Comparison of ENCODE assay signal across 15 cellular contexts in genomic region chr1:10773851-10774614, GRCh38. TPM values are rescaled to one million over a fixed set of nuclear protein-coding genes. Genes with fewer than 3 reads are reported as not detected.
DNase-seq lines count a peak whose midpoint lies in the region; ATAC-seq and TF ChIP-seq lines count a peak whose summit lies in the region.
"Had no signal": no experiment of that assay in that cellular context is flagged by ENCODE, and none has a peak within 500 bp of the region (broad histone marks: within the 10 kb centered on the region; RNA-seq: fewer than 3 reads in every experiment).

No MANE protein-coding gene starts in this region.

- H2BK12ac ChIP-seq in neuronal stem cell (ENCODE audit: low read length), result no peak overlapping the region

- H3K79me2 ChIP-seq in mammary epithelial cell (ENCODE audit: insufficient read depth, low read length), result peaks cover 14% of the 10 kb centered on the region

- no peak overlapping the region for H2AFZ ChIP-seq in mammary epithelial cell (ENCODE audit: low read depth, low read length)
- no peak overlapping the region for H2AFZ ChIP-seq in neuronal stem cell (ENCODE audit: low read length)

- DNase-seq in breast epithelium (ENCODE audit: low spot score in 2 of 2) (no peak), mammary epithelial cell (no peak), left ventricle myocardium inferior (peak; percentile 19), neuronal stem cell (ENCODE audit: low spot score) (no peak), suprapubic skin (ENCODE audit: low spot score in 2 of 2) (no peak), testis (no peak), ovary (no peak)
- DNase-seq: DMS53; NCI-H1092 treated with DMSO at 0.1 percent for 48 hours; NCI-H1694; NCI-H2107; NCI-H226; NK-92 treated with Interleukin-12 subunit alpha and Interleukin-12 subunit beta, amount 100 ng/mL, for 24 hours had no signal

- H3K18ac ChIP-seq in neuronal stem cell (ENCODE audit: low read length), result no peak overlapping the region

- intact Hi-C loops in breast epithelium (cut with DNase I; ENCODE audit: low total_unique reads) (loop anchor here (5.0 kb wide), 1 partner anchor 687 kb away; no protein-coding TSS in a partner anchor), mammary epithelial cell (cut with micrococcal nuclease) (no loop called here), left ventricle myocardium inferior (cut with micrococcal nuclease) (no loop called here), testis (cut with DNase I; ENCODE audit: low total_unique reads) (no loop called here), ovary (cut with DNase I) (no loop called here)

- no peak overlapping the region for H2AK5ac ChIP-seq in neuronal stem cell (ENCODE audit: low read depth, low read length)

- H3K9ac ChIP-seq in mammary epithelial cell (ENCODE audit: insufficient read depth, low read length), result no peak overlapping the region
- no peak overlapping the region for H3K9ac ChIP-seq in neuronal stem cell (ENCODE audit: low read depth, low read length, poor library complexity)
- H3K9ac ChIP-seq: KMS-11 had no signal

- ATAC-seq in GM21825 (IDR thresholded peaks at IDR 0.05; ENCODE audit: unreplicated experiment), result no peak

- peaks cover 0 to 12% of the 10 kb centered on the region in 2 donors for H3K4me1 ChIP-seq in breast epithelium
- peaks cover 12% of the 10 kb centered on the region for H3K4me1 ChIP-seq in mammary epithelial cell (ENCODE audit: insufficient read depth, low read length)
- peaks cover 73% of the 10 kb centered on the region for H3K4me1 ChIP-seq in left ventricle myocardium inferior
- peaks cover 0 to 8% of the 10 kb centered on the region in 2 donors for H3K4me1 ChIP-seq in neuronal stem cell (ENCODE audit: control insufficient read depth in 2 of 2, insufficient read depth in 1 of 2, low read depth in 1 of 2, low read length in 2 of 2)
- H3K4me1 ChIP-seq in suprapubic skin, result peaks cover 92% of the 10 kb centered on the region
- peaks cover 7% of the 10 kb centered on the region for H3K4me1 ChIP-seq in testis
- no peaks in the 10 kb centered on the region for H3K4me1 ChIP-seq in ovary (ENCODE audit: insufficient read depth)

- peaks cover 2% of the 10 kb centered on the region for H3K79me1 ChIP-seq in neuronal stem cell (ENCODE audit: low read depth, low read length)

- peak overlapping the region; percentile 92 to 95 for H3K27ac ChIP-seq in breast epithelium
- no peak overlapping the region for H3K27ac ChIP-seq in mammary epithelial cell (ENCODE audit: insufficient read depth, low read depth, low read length)
- peak overlapping the region; percentile 69 for H3K27ac ChIP-seq in left ventricle myocardium inferior (replicated peaks)
- H3K27ac ChIP-seq in neuronal stem cell (replicated peaks; ENCODE audit: low read length), result no peak overlapping the region
- H3K27ac ChIP-seq in suprapubic skin, result peak overlapping the region; percentile 87
- H3K27ac ChIP-seq in testis, result no peak overlapping the region
- H3K27ac ChIP-seq in ovary, result no peak overlapping the region
- H3K27ac ChIP-seq: KMS-11 had no signal

- no peak overlapping the region for H3K4ac ChIP-seq in neuronal stem cell (ENCODE audit: low read length)

- no peak overlapping the region for H2BK5ac ChIP-seq in neuronal stem cell (ENCODE audit: low read length)

- 95% methylated on average over 17 of the region's 17 CpGs for WGBS in mammary epithelial cell (ENCODE audit: low coverage, missing lambda C conversion rate)
- no CpG with 5 or more reads among the region's 17 CpGs for WGBS in neuronal stem cell (ENCODE audit: extremely low coverage in 2 of 2, insufficient read length in 2 of 2, insufficient replicate concordance in 1 of 2), 2 donors
- 62% methylated on average over 14 of the region's 17 CpGs for WGBS in suprapubic skin
- 59 to 65% methylated on average over 17 of the region's 17 CpGs for WGBS in testis, 2 donors
- 57 to 72% (median 64%) methylated on average over 17 of the region's 17 CpGs for WGBS in ovary, 3 donors

- H3K27me3 ChIP-seq in breast epithelium (no peaks in the 10 kb centered on the region), mammary epithelial cell (ENCODE audit: insufficient read depth, low read length) (no peaks in the 10 kb centered on the region), left ventricle myocardium inferior (ENCODE audit: low read depth) (no peaks in the 10 kb centered on the region), neuronal stem cell (ENCODE audit: control insufficient read depth in 3 of 3, insufficient read depth in 3 of 3, low read depth in 1 of 3, low read length in 3 of 3) (peaks cover 0 to 46% (median 0%) of the 10 kb centered on the region in 3 experiments), suprapubic skin (peaks cover 6% of the 10 kb centered on the region), testis (no peaks in the 10 kb centered on the region), ovary (no peaks in the 10 kb centered on the region)

- no peaks in the 10 kb centered on the region for H3K9me3 ChIP-seq in breast epithelium
- H3K9me3 ChIP-seq in mammary epithelial cell (replicated peaks; ENCODE audit: insufficient read depth, low read length), result no peaks in the 10 kb centered on the region
- H3K9me3 ChIP-seq in left ventricle myocardium inferior (replicated peaks), result no peaks in the 10 kb centered on the region
- no peaks in the 10 kb centered on the region for H3K9me3 ChIP-seq in neuronal stem cell (replicated peaks in 1 of 2; ENCODE audit: control insufficient read depth in 2 of 2, insufficient read depth in 1 of 2, low read depth in 1 of 2, low read length in 2 of 2)
- no peaks in the 10 kb centered on the region for H3K9me3 ChIP-seq in suprapubic skin
- H3K9me3 ChIP-seq in testis, result no peaks in the 10 kb centered on the region
- H3K9me3 ChIP-seq in ovary, result no peaks in the 10 kb centered on the region

- TF ChIP-seq EP300 in suprapubic skin (IDR thresholded peaks at IDR 0.05) (no peak), ovary (IDR thresholded peaks at IDR 0.05) (no peak)

- H3K4me2 ChIP-seq in mammary epithelial cell (ENCODE audit: insufficient read depth, low read depth, low read length) (no peak overlapping the region), neuronal stem cell (ENCODE audit: insufficient read depth, low read length, poor library complexity, severe bottlenecking) (no peak overlapping the region)
- H3K4me2 ChIP-seq: KMS-11 had no signal

- H2BK15ac ChIP-seq in neuronal stem cell (ENCODE audit: low read length), result no peak overlapping the region

- TF ChIP-seq CTCF in breast epithelium (IDR thresholded peaks at IDR 0.05) (no peak), mammary epithelial cell (conservative IDR thresholded peaks at IDR 0.05 in 1 of 2, IDR thresholded peaks at IDR 0.05 in 1 of 2; ENCODE audit: extremely low read depth in 1 of 2, insufficient read depth in 1 of 2, low read depth in 1 of 2, low read length in 2 of 2) (no peak), left ventricle myocardium inferior (IDR thresholded peaks at IDR 0.05; ENCODE audit: borderline replicate concordance) (peak; percentile 17), suprapubic skin (IDR thresholded peaks at IDR 0.05) (no peak), testis (IDR thresholded peaks at IDR 0.05) (no peak), ovary (IDR thresholded peaks at IDR 0.05) (no peak)

- H4K8ac ChIP-seq in neuronal stem cell (ENCODE audit: low read depth, low read length), result no peak overlapping the region

- in situ Hi-C loops in mammary epithelial cell (cut with MboI; ENCODE audit: low sequenced_read_pairs in 2 of 2), result no loop called here

- no TSS peak for BruUV-seq in mammary epithelial cell (replicated peaks; lab: Mats Ljungman, UMichigan)

- H3K36me3 ChIP-seq in breast epithelium (no peaks in the 10 kb centered on the region), mammary epithelial cell (ENCODE audit: insufficient read depth, low read length) (no peaks in the 10 kb centered on the region), left ventricle myocardium inferior (no peaks in the 10 kb centered on the region), neuronal stem cell (replicated peaks in 1 of 2; ENCODE audit: control insufficient read depth in 2 of 2, insufficient read depth in 2 of 2, low read length in 2 of 2) (no peaks in the 10 kb centered on the region), suprapubic skin (no peaks in the 10 kb centered on the region), testis (ENCODE audit: low read depth, missing control alignments) (no peaks in the 10 kb centered on the region), ovary (no peaks in the 10 kb centered on the region)

- H3K4me3 ChIP-seq in breast epithelium (no peak overlapping the region), mammary epithelial cell (replicated peaks in 1 of 3; ENCODE audit: insufficient read depth in 1 of 3, low read depth in 2 of 3, low read length in 3 of 3) (no peak overlapping the region), left ventricle myocardium inferior (peak overlapping the region; percentile 33), neuronal stem cell (ENCODE audit: low read length in 2 of 2) (no peak overlapping the region), suprapubic skin (peak overlapping the region; percentile 23), testis (no peak overlapping the region), ovary (no peak overlapping the region)

- H3K23ac ChIP-seq in neuronal stem cell (ENCODE audit: low read depth, low read length, poor library complexity), result peak overlapping the region; percentile 67

- H4K91ac ChIP-seq in neuronal stem cell (ENCODE audit: low read depth, low read length, poor library complexity), result no peak overlapping the region

- H2BK120ac ChIP-seq in neuronal stem cell (ENCODE audit: low read depth, low read length), result no peak overlapping the region

- H3K14ac ChIP-seq in neuronal stem cell (ENCODE audit: low read length), result no peak overlapping the region

- dilution Hi-C loops in mammary epithelial cell (cut with HindIII; ENCODE audit: low sequenced_read_pairs), result no loop called here

- H4K20me1 ChIP-seq in mammary epithelial cell (ENCODE audit: insufficient read depth, low read length), result no peaks in the 10 kb centered on the region

- no peak for TF ChIP-seq POLR2A in breast epithelium (IDR thresholded peaks at IDR 0.05)
- TF ChIP-seq POLR2A in suprapubic skin (IDR thresholded peaks at IDR 0.05), result no peak
- no peak for TF ChIP-seq POLR2A in testis (IDR thresholded peaks at IDR 0.05)
- no peak for TF ChIP-seq POLR2A in ovary (IDR thresholded peaks at IDR 0.05)

- CTCF ChIA-PET in mammary epithelial cell (lab: Charles Lee; ENCODE audit: low non-redundant PET), result no interaction called here

RNA-seq across cellular contexts. Expression of gene CASZ1, which starts 22.4 kb away (rescaled TPM):
- 10 to 100 TPM in 2 of 3 donors, 1 to 10 TPM in 1; 1.1 to 39.1 (median 32.4) TPM for total RNA-seq in breast epithelium
- 10 to 100 TPM; 13.0 to 14.1 TPM for total RNA-seq in mammary epithelial cell
- polyA plus RNA-seq in mammary epithelial cell, result 4.3 TPM
- 4.5 TPM for polyA minus RNA-seq in mammary epithelial cell
- total RNA-seq in left ventricle myocardium inferior, result 56.3 TPM
- 12.5 TPM for polyA plus RNA-seq in neuronal stem cell (2013, experiment 1 of 2)
- polyA plus RNA-seq in neuronal stem cell (2013, experiment 2 of 2), result 13.3 TPM
- 100 to 1,000 TPM; 106 to 229 (median 160) TPM for total RNA-seq in suprapubic skin
- 10 to 100 TPM in 1 of 2 donors, 1 to 10 TPM in 1; 9.4 to 12.3 TPM for total RNA-seq in testis
- 10.3 TPM for polyA plus RNA-seq in testis (ENCODE audit: insufficient read depth, low read depth, low replicate concordance)
- total RNA-seq in ovary, result 10 to 100 TPM in 3 of 7 donors, 1 to 10 TPM in 4; 2.4 to 15.7 (median 4.5) TPM
- polyA plus RNA-seq in ovary, result 1 to 10 TPM; 2.4 to 2.8 TPM

Comparison
In these comparisons a context has a peak if more than half of its experiments do, and no peak if none do; other contexts are left out.
1. H3K27ac ChIP-seq: peak in breast epithelium (2 of 2), left ventricle myocardium inferior (single experiment) and suprapubic skin (single experiment); none in mammary epithelial cell (single experiment), neuronal stem cell (single experiment), testis (0 of 2) and ovary (0 of 2).
2. H3K4me3 ChIP-seq: peak in left ventricle myocardium inferior (single experiment) and suprapubic skin (single experiment); none in breast epithelium (0 of 3), mammary epithelial cell (0 of 3), neuronal stem cell (0 of 2), testis (0 of 2) and ovary (single experiment).